Comparison of ENCODE assay signal across 23 cellular contexts in the genomic region with DNA sequence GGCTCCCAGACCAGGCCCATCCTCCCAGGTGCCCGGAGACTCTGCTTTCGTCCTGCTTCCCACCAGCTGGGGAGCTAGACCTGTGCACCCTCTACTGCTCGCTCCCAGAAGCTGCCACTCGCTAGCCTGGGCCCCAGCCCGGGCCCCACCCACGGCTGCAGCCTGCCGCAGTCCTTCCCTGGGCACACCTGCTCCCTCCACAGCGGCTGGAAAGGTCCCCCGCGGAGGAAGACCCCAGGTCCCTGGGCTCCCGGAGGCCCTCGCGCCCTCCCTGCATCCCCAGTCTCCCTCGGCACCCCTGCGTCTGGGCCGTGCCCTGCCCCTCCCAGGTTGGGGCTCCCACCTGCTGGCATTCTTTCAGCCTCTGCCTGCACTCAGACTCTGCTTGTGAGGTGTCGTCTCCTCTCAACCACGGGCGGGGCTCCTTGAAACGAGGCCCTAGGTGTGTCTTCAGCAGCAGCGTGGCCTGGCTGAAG. TPM values are rescaled to one million over a fixed set of nuclear protein-coding genes. Genes with fewer than 3 reads are reported as not detected.
A peak's percentile ranks its signal among the peaks of the same experiment; 100 is the strongest.
DNase-seq lines count a peak whose midpoint lies in the region; ATAC-seq and TF ChIP-seq lines count a peak whose summit lies in the region.
"Had no signal": no experiment of that assay in that cellular context is flagged by ENCODE, and none has a peak within 500 bp of the region (broad histone marks: within the 10 kb centered on the region; RNA-seq: fewer than 3 reads in every experiment).

No MANE protein-coding gene starts in this region.

- peak overlapping the region; percentile 16 for H3K27ac Mint-ChIP-seq in nephron progenitor cell

- H3K36me3 Mint-ChIP-seq in nephron progenitor cell (ENCODE audit: low read depth): peaks cover 27% of the 10 kb centered on the region

- no peaks in the 10 kb centered on the region for H3K27me3 Mint-ChIP-seq in nephron progenitor cell (ENCODE audit: low read depth, poor library complexity)
- H3K27me3 Mint-ChIP-seq: B cell had no signal

- ATAC-seq in HCT116 (peak; percentile 22; the same call in 1 of the 2 replicates), foreskin keratinocyte (no peak), GM21367 (IDR thresholded peaks at IDR 0.05; ENCODE audit: unreplicated experiment) (no peak)

- H2AFZ ChIP-seq in HCT116 (ENCODE audit: low read depth, low read length, poor library complexity, severe bottlenecking) (no peak overlapping the region), MM.1S (ENCODE audit: low read length) (no peak overlapping the region)

- no peak for TF ChIP-seq POLR2A in HCT116 (IDR thresholded peaks at IDR 0.05; ENCODE audit: borderline replicate concordance, extremely low read depth, insufficient read depth, insufficient read length)
- no peak for TF ChIP-seq POLR2A in Peyer's patch (IDR thresholded peaks at IDR 0.05)

- H3K36me3 ChIP-seq in HCT116 (ENCODE audit: control insufficient read depth in 1 of 2, insufficient read depth in 2 of 2, low read length in 2 of 2) (peaks cover 24 to 49% of the 10 kb centered on the region in 2 experiments; a peak in 3 of 4 replicates), Peyer's patch (peaks cover 0 to 84% (median 0%) of the 10 kb centered on the region in 3 donors), H7 (replicated peaks; ENCODE audit: control insufficient read depth, insufficient read depth, low read length) (peaks cover 12% of the 10 kb centered on the region), MM.1S (replicated peaks; ENCODE audit: insufficient read depth, low read length) (peaks cover 27% of the 10 kb centered on the region)

- H3K9me3 ChIP-seq in HCT116 (ENCODE audit: control insufficient read depth in 1 of 2, insufficient read depth in 1 of 2, low read depth in 1 of 2, low read length in 2 of 2): no peaks in the 10 kb centered on the region
- H3K9me3 ChIP-seq in Peyer's patch: no peaks in the 10 kb centered on the region
- H3K9me3 ChIP-seq in MM.1S (replicated peaks; ENCODE audit: insufficient read depth, low read length): no peaks in the 10 kb centered on the region
- H3K9me3 ChIP-seq: A549 had no signal

- no peak overlapping the region for H3K4me3 ChIP-seq in HCT116 (replicated peaks in 1 of 2; ENCODE audit: low read depth in 1 of 2, low read length in 2 of 2)
- H3K4me3 ChIP-seq in Peyer's patch: peak overlapping the region in 1 of 4 donors; percentile 12
- no peak overlapping the region for H3K4me3 ChIP-seq in H7 (ENCODE audit: insufficient read depth, low read depth, low read length)
- H3K4me3 ChIP-seq in MM.1S (ENCODE audit: low read length): no peak overlapping the region
- H3K4me3 ChIP-seq: A549 had no signal

- H3K4me2 ChIP-seq in HCT116 (ENCODE audit: low read length): no peak overlapping the region
- no peak overlapping the region for H3K4me2 ChIP-seq in MM.1S (ENCODE audit: low read depth, low read length)
- H3K4me2 ChIP-seq: A549 had no signal

- intact Hi-C loops in HCT116 (cut with micrococcal nuclease): no loop called here

- CTCF ChIA-PET in HCT116 (lab: Charles Lee): no interaction called here

- RAD21 ChIA-PET in HCT116 (lab: Charles Lee; ENCODE audit: low non-redundant PET in 1 of 2, low total read pairs in 2 of 2, uncharacterized antibody in 2 of 2, unreplicated experiment in 2 of 2): no interaction called here

- H3K9me2 ChIP-seq in HCT116 (ENCODE audit: insufficient read depth) (no peaks in the 10 kb centered on the region), MM.1S (replicated peaks; ENCODE audit: insufficient read depth, low read length) (no peaks in the 10 kb centered on the region)

- peaks cover 10% of the 10 kb centered on the region for H3K4me1 Mint-ChIP-seq in nephron progenitor cell

- TF ChIP-seq CTCF in HCT116 (IDR thresholded peaks at IDR 0.05 in 2 of 3, conservative IDR thresholded peaks at IDR 0.05 in 1 of 3; ENCODE audit: borderline replicate concordance in 1 of 3, insufficient read depth in 1 of 3, low read depth in 2 of 3, low read length in 2 of 3) (no peak), Peyer's patch (IDR thresholded peaks at IDR 0.05) (peak in 3 of 6 experiments; percentile 50 to 53 (median 52)), foreskin keratinocyte (conservative IDR thresholded peaks at IDR 0.05) (peak; percentile 11), nephron progenitor cell (IDR thresholded peaks at IDR 0.05) (no peak), MM.1S (IDR thresholded peaks at IDR 0.05; ENCODE audit: low read length) (no peak)

- no peak for TF ChIP-seq RAD21 in HCT116 (IDR thresholded peaks at IDR 0.05; ENCODE audit: low read depth)

- POLR2A ChIA-PET in HCT116 (lab: Charles Lee): no interaction called here

- H3K27me3 ChIP-seq in HCT116 (ENCODE audit: insufficient read depth, low read length) (no peaks in the 10 kb centered on the region), Peyer's patch (no peaks in the 10 kb centered on the region), foreskin keratinocyte (no peaks in the 10 kb centered on the region), H7 (ENCODE audit: control insufficient read depth, insufficient read depth, low read length) (no peaks in the 10 kb centered on the region), MM.1S (replicated peaks; ENCODE audit: insufficient read depth, low read length) (no peaks in the 10 kb centered on the region)

- no peak overlapping the region for H3K4me3 Mint-ChIP-seq in nephron progenitor cell
- H3K4me3 Mint-ChIP-seq: B cell, CD14-positive monocyte, H9 had no signal

- no TSS peak for BruUV-seq in HCT116 (replicated peaks; lab: Mats Ljungman, UMichigan)

- no peak for DNase-seq in HCT116 (ENCODE audit: low read depth, low spot score)
- peak in 2 of 3 donors; percentile 74 to 83 for DNase-seq in Peyer's patch
- DNase-seq in foreskin keratinocyte: no peak
- no peak for DNase-seq in nephron progenitor cell
- DNase-seq in H7: no peak
- no peak for DNase-seq in SKM-1 (lab: John Stamatoyannopoulos, UW; ENCODE audit: unreplicated experiment)
- DNase-seq in MM.1S: no peak
- DNase-seq: EL; GF-D8; H9; KG1; NCI-H1092 treated with DMSO at 0.1 percent for 48 hours; NCI-H1436 treated with DMSO at 0.1 percent for 48 hours; NCI-H1930; NCI-H345; NCI-H524; NCI-H774; NK-92 treated with Interleukin-12 subunit alpha and Interleukin-12 subunit beta, amount 100 ng/mL, for 24 hours; Right ventricle myocardium superior had no signal

- no peaks in the 10 kb centered on the region for H3K4me1 ChIP-seq in HCT116 (ENCODE audit: control insufficient read depth in 1 of 2, insufficient read depth in 2 of 2, low read length in 2 of 2)
- H3K4me1 ChIP-seq in Peyer's patch: peaks cover 0 to 28% (median 6%) of the 10 kb centered on the region in 4 donors
- H3K4me1 ChIP-seq in foreskin keratinocyte: no peaks in the 10 kb centered on the region
- no peaks in the 10 kb centered on the region for H3K4me1 ChIP-seq in MM.1S (ENCODE audit: low read length)
- H3K4me1 ChIP-seq: A549 had no signal

- H4K20me1 ChIP-seq in HCT116 (ENCODE audit: insufficient read depth) (no peaks in the 10 kb centered on the region), MM.1S (ENCODE audit: insufficient read depth, low read length) (peaks cover 11% of the 10 kb centered on the region)

- H3K9ac ChIP-seq in HCT116 (ENCODE audit: low read length) (no peak overlapping the region), MM.1S (ENCODE audit: low read length) (no peak overlapping the region)

- H3K27ac ChIP-seq in HCT116 (ENCODE audit: low read depth, low read length) (no peak overlapping the region; the same call in 1 of the 2 replicates), Peyer's patch (peak overlapping the region in 2 of 4 donors; percentile 75 to 81), foreskin keratinocyte (no peak overlapping the region), MM.1S (ENCODE audit: low read length) (no peak overlapping the region)
- H3K27ac ChIP-seq: A549 had no signal

- no peaks in the 10 kb centered on the region for H3K9me3 Mint-ChIP-seq in nephron progenitor cell
- H3K9me3 Mint-ChIP-seq: H9 had no signal

- H3F3A ChIP-seq in MM.1S (ENCODE audit: insufficient read depth, low read length): no peaks in the 10 kb centered on the region; the same call in 1 of the 2 replicates

- H3K79me2 ChIP-seq in HCT116 (ENCODE audit: insufficient read depth, low read length): peaks cover 66% of the 10 kb centered on the region
- peaks cover 97% of the 10 kb centered on the region for H3K79me2 ChIP-seq in MM.1S (ENCODE audit: low read length)

TF ChIP-seq in HCT116, 20 proteins besides CTCF, POLR2A, EP300 and RAD21 (continues in another document):
- no peak for TF ChIP-seq CBX3 (IDR thresholded peaks at IDR 0.05; ENCODE audit: low read depth)
- no peak for TF ChIP-seq TCF7L2 (IDR thresholded peaks at IDR 0.05; ENCODE audit: borderline replicate concordance, extremely low read depth, insufficient read depth, insufficient read length)
- no peak for TF ChIP-seq FOSL1 (IDR thresholded peaks at IDR 0.05; ENCODE audit: low read depth)
- no peak for TF ChIP-seq SP1 (IDR thresholded peaks at IDR 0.05; ENCODE audit: low read depth)
- TF ChIP-seq SIN3A (IDR thresholded peaks at IDR 0.05; ENCODE audit: low read depth): no peak

RNA-seq across cellular contexts. Expression of gene DOT1L, which starts 27.8 kb away (rescaled TPM):
- 48.9 TPM for total RNA-seq in HCT116 (2021; ENCODE audit: unreplicated experiment)
- 21.2 and 27.0 TPM in 2 replicates for polyA plus RNA-seq in HCT116 (2012)
- total RNA-seq in Peyer's patch: 100 to 1,000 TPM in 1 of 4 donors, 10 to 100 TPM in 3; 67.8 to 167 (median 74.0) TPM
- total RNA-seq in foreskin keratinocyte: 8.4 and 10.7 TPM in 2 replicates
- 4.9 and 5.6 TPM in 2 replicates for polyA plus RNA-seq in foreskin keratinocyte
- 13.3 and 18.0 TPM in 2 replicates for total RNA-seq in H7 (2014; rRNA removed; shearing (Covaris generic))

RNA-seq across cellular contexts. Expression of gene AP3D1, which starts 40.1 kb away (rescaled TPM):
- total RNA-seq in HCT116 (2021; ENCODE audit: unreplicated experiment) (137 TPM), Peyer's patch (100 to 1,000 TPM; 104 to 136 (median 122) TPM), foreskin keratinocyte (123 and 138 TPM in 2 replicates)
- polyA plus RNA-seq in HCT116 (2012): 156 and 181 TPM in 2 replicates
- polyA plus RNA-seq in foreskin keratinocyte: 78.5 and 81.7 TPM in 2 replicates
- 175 and 177 TPM in 2 replicates for total RNA-seq in H7 (2014; rRNA removed; shearing (Covaris generic))

RNA-seq across cellular contexts. Expression of gene PLEKHJ1, which starts 44.6 kb away (rescaled TPM):
- 88.2 TPM for total RNA-seq in HCT116 (2021; ENCODE audit: unreplicated experiment)
- polyA plus RNA-seq in HCT116 (2012): 62.8 and 76.0 TPM in 2 replicates
- 100 to 1,000 TPM; 156 to 298 (median 227) TPM for total RNA-seq in Peyer's patch
- total RNA-seq in foreskin keratinocyte: 55.8 and 58.3 TPM in 2 replicates
- polyA plus RNA-seq in foreskin keratinocyte: 81.0 and 84.9 TPM in 2 replicates
- total RNA-seq in H7 (2014; rRNA removed; shearing (Covaris generic)): 269 and 295 TPM in 2 replicates

RNA-seq across cellular contexts. Expression of gene SF3A2, which starts 45.1 kb away (rescaled TPM):
- total RNA-seq in HCT116 (2021; ENCODE audit: unreplicated experiment) (166 TPM), Peyer's patch (100 to 1,000 TPM in 1 of 4 donors, 10 to 100 TPM in 3; 38.7 to 133 (median 72.3) TPM), foreskin keratinocyte (33.8 and 34.2 TPM in 2 replicates)
- 139 and 153 TPM in 2 replicates for polyA plus RNA-seq in HCT116 (2012)
- polyA plus RNA-seq in foreskin keratinocyte: 69.8 and 76.2 TPM in 2 replicates
- total RNA-seq in H7 (2014; rRNA removed; shearing (Covaris generic)): 107 and 115 TPM in 2 replicates

RNA-seq across cellular contexts. Expression of gene AMH, which starts 57.6 kb away (rescaled TPM):
- total RNA-seq in HCT116 (2021; ENCODE audit: unreplicated experiment): 42.8 TPM
- 14.0 and 14.4 TPM in 2 replicates for polyA plus RNA-seq in HCT116 (2012)
- 1 to 10 TPM in 2 of 4 donors, under 1 TPM in 1, not detected in 1; 0.95 to 4.7 (median 1.6) TPM for total RNA-seq in Peyer's patch
- 0.39 and 0.78 TPM in 2 replicates for total RNA-seq in foreskin keratinocyte
- 0.17 and 0.64 TPM in 2 replicates for polyA plus RNA-seq in foreskin keratinocyte
- total RNA-seq in H7 (2014; rRNA removed; shearing (Covaris generic)): 10.5 and 12.8 TPM in 2 replicates
- polyA plus RNA-seq: CD14-positive monocyte had no signal

Comparison
In these comparisons a context has a peak if more than half of its experiments do, and no peak if none do; other contexts are left out.
1. DNase-seq: peak in Peyer's patch (2 of 3); none in HCT116 (single experiment), foreskin keratinocyte (0 of 2), nephron progenitor cell (single experiment), H7 (single experiment), SKM-1 (single experiment) and MM.1S (single experiment).